Comparison of ENCODE assay signal across 26 cellular contexts in genomic region chr12:106681210-106681609, GRCh38.
"Had no signal": no experiment of that assay in that cellular context is flagged by ENCODE, and none has a peak within 500 bp of the region (broad histone marks: within the 10 kb centered on the region; RNA-seq: fewer than 3 reads in every experiment).

No MANE protein-coding gene starts in this region.

- H3K27ac ChIP-seq: Peyer's patch, RWPE1, SJCRH30 had no signal

- DNase-seq: activated CD4-positive, alpha-beta memory T cell treated with anti-CD3 and anti-CD28 coated beads for 36 hours; activated CD4-positive, alpha-beta T cell treated with anti-CD3 and anti-CD28 coated beads, Interleukin-2, amount 10 ng/mL, durations not matched to agents 7 days and 5 days; activated CD4-positive, CD25-positive, alpha-beta regulatory T cell; activated CD8-positive, alpha-beta memory T cell treated with anti-CD3 and anti-CD28 coated beads for 24 hours; activated gamma-delta T cell; activated naive CD4-positive, alpha-beta T cell treated with anti-CD3 and anti-CD28 coated beads for 36 hours; activated T-cell treated with anti-CD3 and anti-CD28 coated beads, Interleukin-2, amount 50 U/mL, for 4 hours; amygdala; KBM-7; MV-4-11; NCI-H1092 treated with DMSO at 0.1 percent for 48 hours; NCI-H1417 treated with DMSO at 0.1 percent for 48 hours; NCI-H187; NCI-H2081; NCI-H510A treated with DMSO at 0.1 percent for 48 hours; Peyer's patch; Right ventricle myocardium superior; SJCRH30; SW 1271 had no signal

- H3K36me3 ChIP-seq: Peyer's patch, SJCRH30 had no signal

- ATAC-seq: activated T-cell treated with anti-CD3 and anti-CD28 coated beads, Interleukin-2, amount 50 U/mL, for 4 hours; SK-N-SH treated with all-trans-retinoic acid at 6 μM for 48 hours had no signal

- H3K36me3 Mint-ChIP-seq: activated CD4-positive, alpha-beta memory T cell treated with anti-CD3 and anti-CD28 coated beads for 36 hours; activated naive CD8-positive, alpha-beta T cell had no signal

- H3K27me3 ChIP-seq: Peyer's patch, SJCRH30 had no signal

- H3K4me3 ChIP-seq: Peyer's patch, SJCRH30 had no signal

- H3K9me3 ChIP-seq: Peyer's patch, SJCRH30 had no signal

- H3K4me3 Mint-ChIP-seq: activated CD4-positive, alpha-beta memory T cell treated with anti-CD3 and anti-CD28 coated beads for 36 hours; activated CD4-positive, alpha-beta T cell treated with anti-CD3 and anti-CD28 coated beads, Interleukin-2, amount 10 ng/mL, durations not matched to agents 7 days and 5 days; activated naive CD4-positive, alpha-beta T cell treated with anti-CD3 and anti-CD28 coated beads for 36 hours; activated naive CD8-positive, alpha-beta T cell; activated T-cell treated with anti-CD3 and anti-CD28 coated beads, Interleukin-2, amount 50 U/mL, for 4 hours; brain; central memory CD8-positive, alpha-beta T cell had no signal

- H3K27ac Mint-ChIP-seq: activated CD4-positive, alpha-beta memory T cell treated with anti-CD3 and anti-CD28 coated beads for 36 hours; activated CD4-positive, alpha-beta T cell treated with anti-CD3 and anti-CD28 coated beads, Interleukin-2, amount 10 ng/mL, durations not matched to agents 7 days and 5 days; activated naive CD4-positive, alpha-beta T cell treated with anti-CD3 and anti-CD28 coated beads for 36 hours; activated naive CD8-positive, alpha-beta T cell had no signal

- H3K4me1 ChIP-seq: Peyer's patch, SJCRH30 had no signal

- H3K9me3 Mint-ChIP-seq: activated CD4-positive, alpha-beta memory T cell treated with anti-CD3 and anti-CD28 coated beads for 36 hours; activated CD4-positive, alpha-beta T cell treated with anti-CD3 and anti-CD28 coated beads, Interleukin-2, amount 10 ng/mL, durations not matched to agents 7 days and 5 days; activated naive CD4-positive, alpha-beta T cell treated with anti-CD3 and anti-CD28 coated beads for 36 hours; activated T-cell treated with anti-CD3 and anti-CD28 coated beads, Interleukin-2, amount 50 U/mL, for 4 hours; central memory CD8-positive, alpha-beta T cell had no signal

- H3K4me1 Mint-ChIP-seq: activated CD4-positive, alpha-beta T cell treated with anti-CD3 and anti-CD28 coated beads, Interleukin-2, amount 10 ng/mL, durations not matched to agents 7 days and 5 days; central memory CD8-positive, alpha-beta T cell had no signal

- H3K27me3 Mint-ChIP-seq: activated CD4-positive, alpha-beta memory T cell treated with anti-CD3 and anti-CD28 coated beads for 36 hours; activated CD4-positive, alpha-beta T cell treated with anti-CD3 and anti-CD28 coated beads, Interleukin-2, amount 10 ng/mL, durations not matched to agents 7 days and 5 days; activated naive CD8-positive, alpha-beta T cell had no signal

- FAIRE-seq: astrocyte, TTC549 had no signal
